ENCODE assay signal across 19 cellular contexts in the genomic region with DNA sequence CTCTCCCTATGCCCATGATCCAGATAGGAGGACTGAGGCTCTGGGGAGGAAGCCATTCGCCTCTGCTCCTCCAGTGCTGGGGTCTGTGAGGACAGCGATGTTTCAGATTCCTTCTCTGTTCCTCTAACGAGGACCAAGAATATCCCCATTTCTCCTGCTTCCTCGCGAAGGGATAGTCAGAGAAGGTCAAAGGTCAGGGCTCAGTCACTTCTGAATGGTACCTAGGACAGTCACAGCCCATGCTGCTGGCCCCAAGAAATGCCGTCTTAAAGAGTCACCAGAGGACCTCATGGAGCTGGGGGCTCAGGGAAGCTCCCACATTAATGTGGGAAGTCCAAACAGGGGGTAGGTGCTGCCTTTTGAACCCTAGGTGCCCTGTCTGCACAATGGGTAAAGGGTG. TPM values are rescaled to one million over a fixed set of nuclear protein-coding genes. Genes with fewer than 3 reads are reported as not detected.
DNase-seq lines count a peak whose midpoint lies in the region; ATAC-seq and TF ChIP-seq lines count a peak whose summit lies in the region.
"Had no signal": no experiment of that assay in that cellular context is flagged by ENCODE, and none has a peak within 500 bp of the region (broad histone marks: within the 10 kb centered on the region; RNA-seq: fewer than 3 reads in every experiment).

No MANE protein-coding gene starts in this region.

- no peaks in the 10 kb centered on the region for H3K9me3 Mint-ChIP-seq in memory B cell
- H3K9me3 Mint-ChIP-seq: activated T-cell treated with anti-CD3 and anti-CD28 coated beads, Interleukin-2, amount 50 U/mL, for 24 hours; natural killer cell; stimulated activated naive CD8-positive, alpha-beta T cell treated with anti-CD3 and anti-CD28 coated beads, Interleukin-15, Interleukin-2, amounts not matched to agents 100 ng/mL and 50 ng/mL, for 24 hours had no signal

- no peaks in the 10 kb centered on the region for H3F3A ChIP-seq in Loucy (ENCODE audit: low read depth)

- H3K4me3 ChIP-seq in Loucy (ENCODE audit: low read length, poor library complexity, severe bottlenecking) = no peak overlapping the region
- H3K4me3 ChIP-seq in brain microvascular endothelial cell (ENCODE audit: low read depth, low read length) = peak overlapping the region; percentile 46
- H3K4me3 ChIP-seq in stomach = no peak overlapping the region
- H3K4me3 ChIP-seq: Peyer's patch had no signal

- H3K36me3 Mint-ChIP-seq in memory B cell = no peaks in the 10 kb centered on the region
- H3K36me3 Mint-ChIP-seq: activated naive CD8-positive, alpha-beta T cell; natural killer cell had no signal

- H3K27ac ChIP-seq in brain microvascular endothelial cell (peak overlapping the region; percentile 99), stomach (peak overlapping the region in 4 of 5 donors; percentile 13 to 55 (median 22))

- H3K4me1 ChIP-seq in Loucy (ENCODE audit: insufficient read depth, low read length, poor library complexity, severe bottlenecking) = peaks cover 40% of the 10 kb centered on the region
- H3K4me1 ChIP-seq in stomach = peaks cover 7 to 39% (median 15%) of the 10 kb centered on the region in 4 donors

- peak overlapping the region; percentile 29 for H3K9ac ChIP-seq in Loucy (ENCODE audit: low read depth, low read length, poor library complexity, severe bottlenecking)

- H3K4me2 ChIP-seq in Loucy (ENCODE audit: low read depth, low read length, poor library complexity, severe bottlenecking) = peak overlapping the region; percentile 28

- H3K9me3 ChIP-seq in Loucy (ENCODE audit: insufficient read depth, low read depth, low read length) (no peaks in the 10 kb centered on the region), stomach (no peaks in the 10 kb centered on the region)
- H3K9me3 ChIP-seq: Peyer's patch had no signal

- H3K27me3 ChIP-seq in Loucy (ENCODE audit: insufficient read depth, low read length, poor library complexity, severe bottlenecking) (no peaks in the 10 kb centered on the region), brain microvascular endothelial cell (replicated peaks) (no peaks in the 10 kb centered on the region), stomach (peaks cover 0 to 3% (median 0%) of the 10 kb centered on the region in 3 donors)
- H3K27me3 ChIP-seq: Peyer's patch had no signal

- H3K79me2 ChIP-seq in Loucy (ENCODE audit: insufficient read depth, low read length) = no peaks in the 10 kb centered on the region

- no peaks in the 10 kb centered on the region for H3K27me3 Mint-ChIP-seq in memory B cell
- H3K27me3 Mint-ChIP-seq: activated naive CD8-positive, alpha-beta T cell; stimulated activated naive CD8-positive, alpha-beta T cell treated with anti-CD3 and anti-CD28 coated beads, Interleukin-15, Interleukin-2, amounts not matched to agents 100 ng/mL and 50 ng/mL, for 24 hours had no signal

- no peak for TF ChIP-seq EP300 in stomach (IDR thresholded peaks at IDR 0.05)

- no peak overlapping the region for H3K4me3 Mint-ChIP-seq in memory B cell
- H3K4me3 Mint-ChIP-seq: activated naive CD8-positive, alpha-beta T cell; activated T-cell treated with anti-CD3 and anti-CD28 coated beads, Interleukin-2, amount 50 U/mL, for 24 hours; natural killer cell; stimulated activated naive CD8-positive, alpha-beta T cell treated with anti-CD3 and anti-CD28 coated beads, Interleukin-15, Interleukin-2, amounts not matched to agents 100 ng/mL and 50 ng/mL, for 24 hours had no signal

- DNase-seq in brain microvascular endothelial cell = no peak
- no peak for DNase-seq in memory B cell (ENCODE audit: low spot score in 2 of 2)
- no peak for DNase-seq in stomach
- no peak for DNase-seq in NCI-H748 treated with DMSO at 0.1 percent for 48 hours (lab: John Stamatoyannopoulos, UW)
- no peak for DNase-seq in HUDEP-2 (lab: John Stamatoyannopoulos, UW; ENCODE audit: unreplicated experiment in 76 of 76)
- no peak for DNase-seq in DMS79 (lab: John Stamatoyannopoulos, UW)
- no peak for DNase-seq in DMS153 treated with DMSO at 0.1 percent for 48 hours (lab: John Stamatoyannopoulos, UW; ENCODE audit: unreplicated experiment)
- DNase-seq: activated T-cell treated with anti-CD3 and anti-CD28 coated beads, Interleukin-2, amount 50 U/mL, for 24 hours; central memory CD4-positive, alpha-beta T cell; effector memory CD4-positive, alpha-beta T cell; Kasumi-1; natural killer cell; Peyer's patch had no signal

- H4K20me1 ChIP-seq in Loucy (ENCODE audit: insufficient read depth, low read length, poor library complexity, severe bottlenecking) = no peaks in the 10 kb centered on the region

- 71 to 79% (median 77%) methylated on average over 4 to 6 of the region's 6 CpGs for WGBS in stomach, 5 donors

- in situ Hi-C loops in brain microvascular endothelial cell (cut with HindIII; ENCODE audit: low pct_ligation_motif_present, low sequenced_read_pairs) = no loop called here

- H3K4me1 Mint-ChIP-seq in memory B cell = peaks cover 3% of the 10 kb centered on the region
- H3K4me1 Mint-ChIP-seq: natural killer cell had no signal

- no peak overlapping the region for H2AFZ ChIP-seq in Loucy (ENCODE audit: low read length)

- H3K9me2 ChIP-seq in Loucy (replicated peaks; ENCODE audit: low read depth, low read length) = no peaks in the 10 kb centered on the region

- ATAC-seq in memory B cell (ENCODE audit: low read depth) = peak; percentile 15
- ATAC-seq: HCT116, natural killer cell had no signal

- intact Hi-C loops in stomach (cut with DNase I; ENCODE audit: low total_unique reads) = no loop called here

- no peak for TF ChIP-seq CTCF in Loucy (conservative IDR thresholded peaks at IDR 0.05; ENCODE audit: low read length)
- no peak for TF ChIP-seq CTCF in brain microvascular endothelial cell (IDR thresholded peaks at IDR 0.05; ENCODE audit: low read depth, low read length, missing control alignments)
- no peak for TF ChIP-seq CTCF in stomach (IDR thresholded peaks at IDR 0.05)

- no peak for TF ChIP-seq POLR2A in stomach (IDR thresholded peaks at IDR 0.05)

- H3K36me3 ChIP-seq in Loucy (ENCODE audit: insufficient read depth, low read length) (no peaks in the 10 kb centered on the region), brain microvascular endothelial cell (replicated peaks) (no peaks in the 10 kb centered on the region), stomach (no peaks in the 10 kb centered on the region)
- H3K36me3 ChIP-seq: Peyer's patch had no signal

- H3K27ac Mint-ChIP-seq in memory B cell = no peak overlapping the region
- H3K27ac Mint-ChIP-seq: activated naive CD8-positive, alpha-beta T cell; activated T-cell treated with anti-CD3 and anti-CD28 coated beads, Interleukin-2, amount 50 U/mL, for 24 hours; natural killer cell; stimulated activated naive CD8-positive, alpha-beta T cell treated with anti-CD3 and anti-CD28 coated beads, Interleukin-15, Interleukin-2, amounts not matched to agents 100 ng/mL and 50 ng/mL, for 24 hours had no signal

RNA-seq across cellular contexts. Expression of a gene that starts 2.1 kb away (rescaled TPM):
- 1 to 10 TPM in 1 of 5 donors, not detected in 4; 1.1 TPM for total RNA-seq in stomach
- under 1 TPM in 2 of 3 donors, not detected in 1; 0.43 to 0.44 TPM for polyA plus RNA-seq in stomach
- total RNA-seq: left lobe of liver, natural killer cell, Peyer's patch, pulmonary artery endothelial cell had no signal

RNA-seq across cellular contexts. Expression of a gene that starts 24.1 kb away (rescaled TPM):
- total RNA-seq in stomach = under 1 TPM in 2 of 5 donors, not detected in 3; 0.37 to 0.45 TPM
- polyA plus RNA-seq in stomach = under 1 TPM; 0.19 to 0.43 (median 0.31) TPM
- total RNA-seq: left lobe of liver had no signal

RNA-seq across cellular contexts. Expression of a gene that starts 27.0 kb away (rescaled TPM):
- 1 to 10 TPM in 1 of 5 donors, under 1 TPM in 1, not detected in 3; 0.45 to 3.9 TPM for total RNA-seq in stomach
- polyA plus RNA-seq in stomach = 1 to 10 TPM; 2.1 to 4.7 (median 2.9) TPM
- total RNA-seq: natural killer cell, pulmonary artery endothelial cell had no signal

RNA-seq across cellular contexts. Expression of a gene that starts 27.1 kb away (rescaled TPM):
- total RNA-seq in stomach = under 1 TPM in 2 of 5 donors, not detected in 3; 0.18 to 0.43 TPM
- polyA plus RNA-seq in stomach = under 1 TPM in 1 of 3 donors, not detected in 2; 0.15 TPM
- total RNA-seq: left lobe of liver, natural killer cell had no signal
